Comparison of ENCODE assay signal across 10 cellular contexts in the genomic region with DNA sequence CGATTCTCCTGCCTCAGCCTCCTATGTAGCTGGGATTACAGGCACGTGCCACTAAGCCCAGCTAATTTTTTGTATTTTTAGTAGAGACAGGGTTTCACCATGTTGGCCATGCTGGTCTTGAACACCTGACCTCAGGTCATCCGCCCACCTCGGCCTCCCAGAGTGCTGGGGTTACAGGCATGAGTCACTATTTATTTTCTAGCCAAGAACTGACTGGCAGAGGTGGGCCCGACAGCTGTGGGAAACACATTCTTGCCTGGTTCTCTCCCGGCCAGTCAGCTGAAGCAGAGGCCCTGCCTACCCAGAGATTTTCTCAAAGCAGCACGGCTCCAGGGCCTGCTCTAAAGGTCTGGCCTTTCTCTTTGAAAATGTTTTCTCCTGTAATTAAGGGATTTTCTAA.
DNase-seq lines count a peak whose midpoint lies in the region; ATAC-seq and TF ChIP-seq lines count a peak whose summit lies in the region.
"Had no signal": no experiment of that assay in that cellular context is flagged by ENCODE, and none has a peak within 500 bp of the region (broad histone marks: within the 10 kb centered on the region; RNA-seq: fewer than 3 reads in every experiment).

No MANE protein-coding gene starts in this region.

- peaks cover 0 to 33% (median 13%) of the 10 kb centered on the region in 12 donors for H3K4me1 ChIP-seq in heart left ventricle
- peaks cover 6% of the 10 kb centered on the region for H3K4me1 ChIP-seq in CD8-positive, alpha-beta T cell (ENCODE audit: insufficient read depth, low read length)

- CTCF ChIA-PET in CD8-positive, alpha-beta T cell (lab: Charles Lee): no interaction called here
- CTCF ChIA-PET in activated naive CD4-positive, alpha-beta T cell treated with anti-CD3 and anti-CD28 coated beads, Interleukin-2, amount 10 ng/mL, durations not matched to agents 7 days and 5 days (lab: Charles Lee): no interaction called here

- H3K27me3 ChIP-seq in heart left ventricle: peaks cover 0 to 42% (median 7%) of the 10 kb centered on the region in 9 donors
- peaks cover 8% of the 10 kb centered on the region for H3K27me3 ChIP-seq in CD8-positive, alpha-beta T cell (ENCODE audit: insufficient read depth, low read length)

- peak overlapping the region in 3 of 12 donors; percentile 58 to 67 (median 66) for H3K4me3 ChIP-seq in heart left ventricle
- H3K4me3 ChIP-seq in CD8-positive, alpha-beta T cell (ENCODE audit: low read depth, low read length): no peak overlapping the region

- peaks cover 45% of the 10 kb centered on the region for H3K27me3 Mint-ChIP-seq in nephron (ENCODE audit: low read depth)
- H3K27me3 Mint-ChIP-seq in CD8-positive, alpha-beta T cell (ENCODE audit: low read depth): peaks cover 59% of the 10 kb centered on the region
- peaks cover 55% of the 10 kb centered on the region for H3K27me3 Mint-ChIP-seq in activated naive CD4-positive, alpha-beta T cell treated with anti-CD3 and anti-CD28 coated beads, Interleukin-2, amount 10 ng/mL, durations not matched to agents 7 days and 5 days

- peaks cover 8% of the 10 kb centered on the region for H3K4me1 Mint-ChIP-seq in nephron
- H3K4me1 Mint-ChIP-seq in CD8-positive, alpha-beta T cell (ENCODE audit: low read depth): peaks cover 4% of the 10 kb centered on the region
- peaks cover 6% of the 10 kb centered on the region for H3K4me1 Mint-ChIP-seq in activated naive CD4-positive, alpha-beta T cell treated with anti-CD3 and anti-CD28 coated beads, Interleukin-2, amount 10 ng/mL, durations not matched to agents 7 days and 5 days

- no peaks in the 10 kb centered on the region for H3K36me3 Mint-ChIP-seq in nephron (ENCODE audit: low read depth)
- H3K36me3 Mint-ChIP-seq in CD8-positive, alpha-beta T cell: no peaks in the 10 kb centered on the region
- H3K36me3 Mint-ChIP-seq in activated naive CD4-positive, alpha-beta T cell treated with anti-CD3 and anti-CD28 coated beads, Interleukin-2, amount 10 ng/mL, durations not matched to agents 7 days and 5 days: no peaks in the 10 kb centered on the region
- H3K36me3 Mint-ChIP-seq: activated naive CD8-positive, alpha-beta T cell treated with anti-CD3 and anti-CD28 coated beads, Interleukin-2, amount 10 ng/mL, durations not matched to agents 7 days and 5 days had no signal

- H3K9me3 ChIP-seq in heart left ventricle: no peaks in the 10 kb centered on the region
- H3K9me3 ChIP-seq in CD8-positive, alpha-beta T cell (ENCODE audit: low read length): no peaks in the 10 kb centered on the region

- no peak for TF ChIP-seq CTCF in heart left ventricle (IDR thresholded peaks at IDR 0.05)
- no peak for TF ChIP-seq CTCF in nephron (IDR thresholded peaks at IDR 0.05; ENCODE audit: unreplicated experiment in 3 of 3)
- no peak for TF ChIP-seq CTCF in CD8-positive, alpha-beta T cell (IDR thresholded peaks at IDR 0.05)

- H3K27ac ChIP-seq in heart left ventricle: peak overlapping the region; percentile 72 to 95 (median 88)
- H3K27ac ChIP-seq in CD8-positive, alpha-beta T cell (ENCODE audit: low read depth, low read length): no peak overlapping the region

- DNase-seq in heart left ventricle (peak in 3 of 5 donors; percentile 22 to 51 (median 25)), Right ventricle myocardium superior (no peak), fibroblast of peridontal ligament (ENCODE audit: extremely low read depth) (peak; percentile 4)
- no peak for DNase-seq in CD8-positive, alpha-beta T cell
- DNase-seq in activated naive CD4-positive, alpha-beta T cell treated with anti-CD3 and anti-CD28 coated beads, Interleukin-2, amount 10 ng/mL, durations not matched to agents 7 days and 5 days: no peak
- DNase-seq: activated CD4-positive, CD25-positive, alpha-beta regulatory T cell; activated naive CD8-positive, alpha-beta T cell treated with anti-CD3 and anti-CD28 coated beads, Interleukin-2, amount 10 ng/mL, durations not matched to agents 7 days and 5 days had no signal

- intact Hi-C loops in heart left ventricle (cut with DNase I): loop anchor here in 8 of 10 donors (2.0 to 10.0 kb wide), 6 partner anchors 82 to 112 kb away; a partner anchor contains a TSS
- intact Hi-C loops in Right ventricle myocardium superior (cut with DNase I): loop anchor here (10.0 kb wide), 1 partner anchor 110 kb away; a partner anchor contains a TSS
- intact Hi-C loops in CD8-positive, alpha-beta T cell (cut with DNase I, micrococcal nuclease): no loop called here

- peak overlapping the region; percentile 62 to 90 (median 63) for H3K27ac Mint-ChIP-seq in nephron
- H3K27ac Mint-ChIP-seq in CD8-positive, alpha-beta T cell: no peak overlapping the region
- H3K27ac Mint-ChIP-seq in activated naive CD4-positive, alpha-beta T cell treated with anti-CD3 and anti-CD28 coated beads, Interleukin-2, amount 10 ng/mL, durations not matched to agents 7 days and 5 days: no peak overlapping the region
- H3K27ac Mint-ChIP-seq: activated naive CD8-positive, alpha-beta T cell treated with anti-CD3 and anti-CD28 coated beads, Interleukin-2, amount 10 ng/mL, durations not matched to agents 7 days and 5 days had no signal

- WGBS in heart left ventricle, 4 donors: 40 to 67% (median 56%) methylated on average over 6 to 7 of the region's 7 CpGs

- TF ChIP-seq POLR2A in heart left ventricle (IDR thresholded peaks at IDR 0.05): no peak

- POLR2A ChIA-PET in CD8-positive, alpha-beta T cell (lab: Charles Lee): no interaction called here

- no peaks in the 10 kb centered on the region for H3K36me3 ChIP-seq in heart left ventricle
- no peaks in the 10 kb centered on the region for H3K36me3 ChIP-seq in CD8-positive, alpha-beta T cell (ENCODE audit: insufficient read depth, low read length)

- H3K9me3 Mint-ChIP-seq in nephron: peaks cover 9% of the 10 kb centered on the region
- H3K9me3 Mint-ChIP-seq in CD8-positive, alpha-beta T cell: no peaks in the 10 kb centered on the region
- H3K9me3 Mint-ChIP-seq in activated naive CD4-positive, alpha-beta T cell treated with anti-CD3 and anti-CD28 coated beads, Interleukin-2, amount 10 ng/mL, durations not matched to agents 7 days and 5 days: no peaks in the 10 kb centered on the region

- peak in 3 of 4 donors; percentile 14 to 38 (median 24) for ATAC-seq in heart left ventricle
- ATAC-seq in Right ventricle myocardium superior (ENCODE audit: poor library complexity): no peak
- no peak for ATAC-seq in CD8-positive, alpha-beta T cell
- ATAC-seq in HG03354 (IDR thresholded peaks at IDR 0.05; ENCODE audit: poor library complexity, severe bottlenecking, unreplicated experiment): no peak
- no peak for ATAC-seq in HG03045 (IDR thresholded peaks at IDR 0.05; ENCODE audit: unreplicated experiment)

- H3K4me3 Mint-ChIP-seq in nephron: peak overlapping the region; percentile 81 to 88 (median 87)
- no peak overlapping the region for H3K4me3 Mint-ChIP-seq in CD8-positive, alpha-beta T cell
- H3K4me3 Mint-ChIP-seq in activated naive CD4-positive, alpha-beta T cell treated with anti-CD3 and anti-CD28 coated beads, Interleukin-2, amount 10 ng/mL, durations not matched to agents 7 days and 5 days: no peak overlapping the region

Comparison
In these comparisons a context has a peak if more than half of its experiments do, and no peak if none do; other contexts are left out.
1. ATAC-seq: peak in heart left ventricle (3 of 4); none in Right ventricle myocardium superior (single experiment), CD8-positive, alpha-beta T cell (single experiment), HG03354 (single experiment) and HG03045 (single experiment).
2. DNase-seq: peak in heart left ventricle (3 of 5) and fibroblast of peridontal ligament (single experiment); none in Right ventricle myocardium superior (single experiment), CD8-positive, alpha-beta T cell (0 of 7) and activated naive CD4-positive, alpha-beta T cell treated with anti-CD3 and anti-CD28 coated beads, Interleukin-2, amount 10 ng/mL, durations not matched to agents 7 days and 5 days (single experiment).
3. H3K27ac Mint-ChIP-seq: peak in nephron (3 of 3); none in CD8-positive, alpha-beta T cell (single experiment) and activated naive CD4-positive, alpha-beta T cell treated with anti-CD3 and anti-CD28 coated beads, Interleukin-2, amount 10 ng/mL, durations not matched to agents 7 days and 5 days (single experiment).
4. H3K4me3 Mint-ChIP-seq: peak in nephron (3 of 3); none in CD8-positive, alpha-beta T cell (single experiment) and activated naive CD4-positive, alpha-beta T cell treated with anti-CD3 and anti-CD28 coated beads, Interleukin-2, amount 10 ng/mL, durations not matched to agents 7 days and 5 days (single experiment).
5. intact Hi-C loops: an anchor here in heart left ventricle (2.0 to 10.0 kb wide) and Right ventricle myocardium superior (10.0 kb wide); none called in CD8-positive, alpha-beta T cell.